ENCODE assay signal across 26 cellular contexts in genomic region chr2:228747478-228747877, GRCh38.
A peak's percentile ranks its signal among the peaks of the same experiment; 100 is the strongest.
DNase-seq lines count a peak whose midpoint lies in the region; ATAC-seq and TF ChIP-seq lines count a peak whose summit lies in the region.
"Had no signal": no experiment of that assay in that cellular context is flagged by ENCODE, and none has a peak within 500 bp of the region (broad histone marks: within the 10 kb centered on the region; RNA-seq: fewer than 3 reads in every experiment).

No MANE protein-coding gene starts in this region.

- H3K4me1 ChIP-seq in HCT116 (ENCODE audit: control insufficient read depth in 1 of 2, insufficient read depth in 2 of 2, low read length in 2 of 2) (no peaks in the 10 kb centered on the region), spleen (no peaks in the 10 kb centered on the region)
- H3K4me1 ChIP-seq: parathyroid adenoma had no signal

- whole genome bisulfite sequencing in spleen, 5 donors = 63 to 81% (median 75%) methylated on average over 6 of the region's 6 CpGs

- H3K27me3 ChIP-seq in HCT116 (ENCODE audit: insufficient read depth, low read length) (no peaks in the 10 kb centered on the region), spleen (replicated peaks in 1 of 7) (no peaks in the 10 kb centered on the region)

- RAD21 ChIA-PET in HCT116 (lab: Charles Lee; ENCODE audit: low non-redundant PET in 1 of 2, low total read pairs in 2 of 2, uncharacterized antibody in 2 of 2, unreplicated experiment in 2 of 2) = no interaction called here

- no peak for TF ChIP-seq CTCF in HCT116 (IDR thresholded peaks at IDR 0.05 in 2 of 3, conservative IDR thresholded peaks at IDR 0.05 in 1 of 3; ENCODE audit: borderline replicate concordance in 1 of 3, insufficient read depth in 1 of 3, low read depth in 2 of 3, low read length in 2 of 3)
- no peak for TF ChIP-seq CTCF in spleen (IDR thresholded peaks at IDR 0.05 in 8 of 11, conservative IDR thresholded peaks at IDR 0.05 in 3 of 11)

- H4K20me1 ChIP-seq in HCT116 (ENCODE audit: insufficient read depth) = no peaks in the 10 kb centered on the region

- H3K27ac ChIP-seq in HCT116 (ENCODE audit: low read depth, low read length) (no peak overlapping the region), spleen (no peak overlapping the region)
- H3K27ac ChIP-seq: parathyroid adenoma, SK-N-MC had no signal

- H2AFZ ChIP-seq in HCT116 (ENCODE audit: low read depth, low read length, poor library complexity, severe bottlenecking) = no peak overlapping the region
- H2AFZ ChIP-seq: parathyroid adenoma had no signal

- POLR2A ChIA-PET in HCT116 (lab: Charles Lee) = no interaction called here

- intact Hi-C loops in HCT116 (cut with micrococcal nuclease) (no loop called here), head of caudate nucleus (cut with DNase I) (no loop called here), sciatic nerve (cut with DNase I) (no loop called here), spleen (cut with DNase I; ENCODE audit: low total_unique reads) (no loop called here)

- H3K9ac ChIP-seq in HCT116 (ENCODE audit: low read length) = no peak overlapping the region
- H3K9ac ChIP-seq: parathyroid adenoma had no signal

- no peak for DNase-seq in HCT116 (ENCODE audit: low read depth, low spot score)
- peak; percentile 52 for DNase-seq in RPMI7951 (ENCODE audit: low read depth)
- DNase-seq in head of caudate nucleus = peak in 23 of 42 donors; percentile 5 to 57 (median 17)
- no peak for DNase-seq in sciatic nerve (ENCODE audit: low spot score)
- DNase-seq in hippocampal formation (lab: John Stamatoyannopoulos, UW) = no peak
- no peak for DNase-seq in spleen
- DNase-seq in HuH-7.5 (ENCODE audit: low spot score) = no peak
- DNase-seq: activated CD4-positive, alpha-beta memory T cell treated with anti-CD3 and anti-CD28 coated beads, Interleukin-2, amount 10 ng/mL, durations not matched to agents 7 days and 5 days; activated CD4-positive, CD25-positive, alpha-beta regulatory T cell treated with anti-CD3 and anti-CD28 coated beads, Interleukin-2, amount 50 U/mL, for 72 hours; anterior cingulate cortex; cortex of kidney; EL; endodermal cell; GOT3; mucosa of descending colon; NCI-H1105; NCI-H1930; NCI-H2227 treated with DMSO at 0.1 percent for 48 hours; nephron progenitor cell; right cardiac atrium; stimulated activated CD4-positive, alpha-beta T cell treated with anti-CD3 and anti-CD28 coated beads, Interleukin-15, amount 100 ng/mL, for 24 hours; stimulated activated naive B cell treated with anti-CD40 and anti-IgM and Interleukin-4, amounts not matched to agents 10 μg/mL and 1 μg/mL and 100 μg/mL, for 72 hours had no signal

- no peak for TF ChIP-seq POLR2A in HCT116 (IDR thresholded peaks at IDR 0.05; ENCODE audit: borderline replicate concordance, extremely low read depth, insufficient read depth, insufficient read length)
- TF ChIP-seq POLR2A in spleen (IDR thresholded peaks at IDR 0.05) = no peak

- H3K9me3 ChIP-seq in HCT116 (ENCODE audit: control insufficient read depth in 1 of 2, insufficient read depth in 1 of 2, low read depth in 1 of 2, low read length in 2 of 2) = no peaks in the 10 kb centered on the region
- no peaks in the 10 kb centered on the region for H3K9me3 ChIP-seq in spleen
- H3K9me3 ChIP-seq: mucosa of descending colon had no signal

- H3K4me3 ChIP-seq in HCT116 (replicated peaks in 1 of 2; ENCODE audit: low read depth in 1 of 2, low read length in 2 of 2) (no peak overlapping the region), spleen (no peak overlapping the region)
- H3K4me3 ChIP-seq: mucosa of descending colon, SK-N-MC had no signal

- H3K4me2 ChIP-seq in HCT116 (ENCODE audit: low read length) = peak overlapping the region; percentile 21; the same call in 1 of the 2 replicates

- H3K36me3 ChIP-seq in HCT116 (ENCODE audit: control insufficient read depth in 1 of 2, insufficient read depth in 2 of 2, low read length in 2 of 2) (no peaks in the 10 kb centered on the region), spleen (no peaks in the 10 kb centered on the region)

- BruUV-seq in HCT116 (replicated peaks; lab: Mats Ljungman, UMichigan) = no TSS peak

- H3K9me2 ChIP-seq in HCT116 (ENCODE audit: insufficient read depth) = no peaks in the 10 kb centered on the region

- no peak for ATAC-seq in HCT116
- peak; percentile 62 for ATAC-seq in sciatic nerve
- no peak for ATAC-seq in esophagus mucosa
- ATAC-seq: activated naive CD4-positive, alpha-beta T cell treated with anti-CD3 and anti-CD28 coated beads, Interleukin-2, amount 50 U/mL, for 72 hours; mucosa of descending colon; stimulated activated naive B cell treated with anti-CD40 and anti-IgM and Interleukin-4, amounts not matched to agents 10 μg/mL and 1 μg/mL and 100 μg/mL, for 72 hours had no signal

- CTCF ChIA-PET in HCT116 (lab: Charles Lee) = no interaction called here

- TF ChIP-seq RAD21 in HCT116 (IDR thresholded peaks at IDR 0.05; ENCODE audit: low read depth) = no peak

- no peaks in the 10 kb centered on the region for H3K79me2 ChIP-seq in HCT116 (ENCODE audit: insufficient read depth, low read length)
- H3K79me2 ChIP-seq: parathyroid adenoma had no signal

TF ChIP-seq in HCT116, 20 proteins besides CTCF, POLR2A, EP300 and RAD21:
- TF ChIP-seq YY1 (IDR thresholded peaks at IDR 0.05; ENCODE audit: extremely low read depth, insufficient replicate concordance, low read depth, low read length) = no peak
- no peak for TF ChIP-seq SP1 (IDR thresholded peaks at IDR 0.05; ENCODE audit: low read depth)
- TF ChIP-seq ELF1 (IDR thresholded peaks at IDR 0.05; ENCODE audit: borderline replicate concordance, low read depth) = no peak
- no peak for TF ChIP-seq SRF (IDR thresholded peaks at IDR 0.05; ENCODE audit: low read depth)
- TF ChIP-seq, protein P1, sequence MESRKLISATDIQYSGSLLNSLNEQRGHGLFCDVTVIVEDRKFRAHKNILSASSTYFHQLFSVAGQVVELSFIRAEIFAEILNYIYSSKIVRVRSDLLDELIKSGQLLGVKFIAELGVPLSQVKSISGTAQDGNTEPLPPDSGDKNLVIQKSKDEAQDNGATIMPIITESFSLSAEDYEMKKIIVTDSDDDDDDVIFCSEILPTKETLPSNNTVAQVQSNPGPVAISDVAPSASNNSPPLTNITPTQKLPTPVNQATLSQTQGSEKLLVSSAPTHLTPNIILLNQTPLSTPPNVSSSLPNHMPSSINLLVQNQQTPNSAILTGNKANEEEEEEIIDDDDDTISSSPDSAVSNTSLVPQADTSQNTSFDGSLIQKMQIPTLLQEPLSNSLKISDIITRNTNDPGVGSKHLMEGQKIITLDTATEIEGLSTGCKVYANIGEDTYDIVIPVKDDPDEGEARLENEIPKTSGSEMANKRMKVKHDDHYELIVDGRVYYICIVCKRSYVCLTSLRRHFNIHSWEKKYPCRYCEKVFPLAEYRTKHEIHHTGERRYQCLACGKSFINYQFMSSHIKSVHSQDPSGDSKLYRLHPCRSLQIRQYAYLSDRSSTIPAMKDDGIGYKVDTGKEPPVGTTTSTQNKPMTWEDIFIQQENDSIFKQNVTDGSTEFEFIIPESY (IDR thresholded peaks at IDR 0.05; ENCODE audit: extremely low read depth, insufficient replicate concordance, low read length) = no peak
- TF ChIP-seq TCF7L2 (IDR thresholded peaks at IDR 0.05; ENCODE audit: borderline replicate concordance, extremely low read depth, insufficient read depth, insufficient read length) = no peak
- TF ChIP-seq, protein P2, sequence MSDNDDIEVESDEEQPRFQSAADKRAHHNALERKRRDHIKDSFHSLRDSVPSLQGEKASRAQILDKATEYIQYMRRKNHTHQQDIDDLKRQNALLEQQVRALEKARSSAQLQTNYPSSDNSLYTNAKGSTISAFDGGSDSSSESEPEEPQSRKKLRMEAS (IDR thresholded peaks at IDR 0.05) = no peak
- TF ChIP-seq FOSL1 (IDR thresholded peaks at IDR 0.05; ENCODE audit: low read depth) = no peak
- no peak for TF ChIP-seq POLR2AphosphoS5 (IDR thresholded peaks at IDR 0.05; ENCODE audit: low read depth, low read length)
- TF ChIP-seq CEBPB (IDR thresholded peaks at IDR 0.05; ENCODE audit: low read depth) = no peak
TF ChIP-seq in HCT116: peak in this region for 0.

Comparison
In these comparisons a context has a peak if more than half of its experiments do, and no peak if none do; other contexts are left out.
1. DNase-seq: peak in RPMI7951 (single experiment) and head of caudate nucleus (23 of 42); none in HCT116 (single experiment), sciatic nerve (single experiment), hippocampal formation (0 of 2), spleen (single experiment) and HuH-7.5 (single experiment).